1 cellular context compared by ENCODE assay signal in genomic region chr1:227654858-227655752, GRCh38.
TF ChIP-seq lines count a peak whose summit lies in the region.

No MANE protein-coding gene starts in this region.

TF ChIP-seq in HEK293, 187 proteins besides CTCF, POLR2A, EP300 and RAD21 (continued from another document):
- TF ChIP-seq ZNF488 (tag by site-specific recombination; IDR thresholded peaks at IDR 0.05), result no peak
- no peak for TF ChIP-seq ZBTB17 (tag by site-specific recombination; IDR thresholded peaks at IDR 0.05)
- TF ChIP-seq IKZF3 (tag by site-specific recombination; IDR thresholded peaks at IDR 0.05), result no peak
- TF ChIP-seq ZNF121 (tag by site-specific recombination; IDR thresholded peaks at IDR 0.05), result no peak
- TF ChIP-seq ZNF341 (tag by site-specific recombination; IDR thresholded peaks at IDR 0.05; ENCODE audit: low read depth), result no peak
- no peak for TF ChIP-seq ZNF677 (tag by site-specific recombination; IDR thresholded peaks at IDR 0.05)
- TF ChIP-seq ZNF707 (tag by site-specific recombination; IDR thresholded peaks at IDR 0.05), result no peak
- TF ChIP-seq ZNF169 (tag by site-specific recombination; IDR thresholded peaks at IDR 0.05), result no peak
- no peak for TF ChIP-seq ZNF747 (tag by site-specific recombination; IDR thresholded peaks at IDR 0.05)
- peak; percentile 83 for TF ChIP-seq ZNF18 (tag by site-specific recombination; IDR thresholded peaks at IDR 0.05)
- TF ChIP-seq ZBTB10 (tag by site-specific recombination; IDR thresholded peaks at IDR 0.05), result no peak
- TF ChIP-seq KLF7 (tag by site-specific recombination; IDR thresholded peaks at IDR 0.05; ENCODE audit: borderline replicate concordance), result no peak
- no peak for TF ChIP-seq ZNF76 (tag by site-specific recombination; IDR thresholded peaks at IDR 0.05; ENCODE audit: borderline replicate concordance, low read depth)
- no peak for TF ChIP-seq GFI1B (tag by site-specific recombination; IDR thresholded peaks at IDR 0.05)
- TF ChIP-seq TRIM28 (IDR thresholded peaks at IDR 0.05; ENCODE audit: borderline replicate concordance, low read length), result peak; percentile 100
- TF ChIP-seq ZNF660 (tag by site-specific recombination; IDR thresholded peaks at IDR 0.05), result no peak
- peak; percentile 13 for TF ChIP-seq ZNF510 (tag by site-specific recombination; IDR thresholded peaks at IDR 0.05; ENCODE audit: insufficient replicate concordance)
- no peak for TF ChIP-seq ZNF302 (tag by site-specific recombination; IDR thresholded peaks at IDR 0.05; ENCODE audit: low read depth)
- no peak for TF ChIP-seq ZNF391 (tag by site-specific recombination; IDR thresholded peaks at IDR 0.05; ENCODE audit: borderline replicate concordance, low read depth)
- TF ChIP-seq ZNF558 (tag by site-specific recombination; IDR thresholded peaks at IDR 0.05), result no peak; the same call in 1 of the 2 replicates
- no peak for TF ChIP-seq ZNF248 (tag by site-specific recombination; IDR thresholded peaks at IDR 0.05)
- no peak for TF ChIP-seq ZNF202 (tag by site-specific recombination; IDR thresholded peaks at IDR 0.05; ENCODE audit: borderline replicate concordance)
- no peak for TF ChIP-seq ZBTB11 (tag by site-specific recombination; conservative IDR thresholded peaks at IDR 0.05; ENCODE audit: low read depth)
- no peak for TF ChIP-seq ZNF560 (tag by site-specific recombination; IDR thresholded peaks at IDR 0.05; ENCODE audit: borderline replicate concordance)
- no peak for TF ChIP-seq ZNF530 (tag by site-specific recombination; IDR thresholded peaks at IDR 0.05; ENCODE audit: low read depth)
- TF ChIP-seq ZNF664 (tag by site-specific recombination; IDR thresholded peaks at IDR 0.05), result no peak
- TF ChIP-seq ZNF350 (tag by site-specific recombination; IDR thresholded peaks at IDR 0.05), result 0 out of 2 replicates have a peak, but pooled peaks have one; percentile 11
- TF ChIP-seq ZNF335 (tag by site-specific recombination; conservative IDR thresholded peaks at IDR 0.05), result no peak
- TF ChIP-seq ZNF623 (tag by site-specific recombination; IDR thresholded peaks at IDR 0.05), result no peak
- no peak for TF ChIP-seq ZNF155 (tag by site-specific recombination; IDR thresholded peaks at IDR 0.05)
- TF ChIP-seq ZNF645 (tag by site-specific recombination; IDR thresholded peaks at IDR 0.05), result no peak
- no peak for TF ChIP-seq ZNF133 (tag by site-specific recombination; IDR thresholded peaks at IDR 0.05)
- no peak for TF ChIP-seq ZNF292 (tag by site-specific recombination; IDR thresholded peaks at IDR 0.05; ENCODE audit: borderline replicate concordance, low read depth)
- no peak for TF ChIP-seq ZNF473 (tag by site-specific recombination; IDR thresholded peaks at IDR 0.05)
- TF ChIP-seq ZNF704 (tag by site-specific recombination; IDR thresholded peaks at IDR 0.05), result no peak
- TF ChIP-seq ZNF174 (tag by site-specific recombination; IDR thresholded peaks at IDR 0.05), result no peak
- TF ChIP-seq MEIS1 (CRISPR knock-in tag; IDR thresholded peaks at IDR 0.05; ENCODE audit: borderline replicate concordance), result no peak
- no peak for TF ChIP-seq ZBTB26 (tag by site-specific recombination; optimal IDR thresholded peaks at IDR 0.05)
